Comparison of ENCODE assay signal across 32 cellular contexts in genomic region chr2:25065768-25066167, GRCh38.
"Had no signal": no experiment of that assay in that cellular context is flagged by ENCODE, and none has a peak within 500 bp of the region (broad histone marks: within the 10 kb centered on the region; RNA-seq: fewer than 3 reads in every experiment).

No MANE protein-coding gene starts in this region.

- ATAC-seq: gastroesophageal sphincter; left colon; pancreas; stimulated activated naive B cell treated with anti-CD40 and anti-IgM and Interleukin-4, amounts not matched to agents 10 μg/mL and 1 μg/mL and 100 μg/mL, for 72 hours had no signal

- H3K9me3 ChIP-seq: breast epithelium, gastroesophageal sphincter, pancreas, prostate gland, suprapubic skin had no signal

- H3K4me3 Mint-ChIP-seq: activated naive CD4-positive, alpha-beta T cell treated with anti-CD3 and anti-CD28 coated beads, Interleukin-2, amount 10 ng/mL, durations not matched to agents 7 days and 5 days; immature natural killer cell; mesothelial cell of epicardium; naive B cell; stimulated activated naive B cell treated with anti-CD40 and anti-IgM and Interleukin-4, amounts not matched to agents 10 μg/mL and 1 μg/mL and 100 μg/mL, for 72 hours; T-helper 1 cell treated with Interleukin-12 subunit alpha and Interleukin-12 subunit beta and Interleukin-4 antibody, amounts not matched to agents 30 μg/mL and 1 μg/mL, for 36 hours had no signal

- H3K4me3 ChIP-seq: breast epithelium, gastroesophageal sphincter, pancreas, prostate gland, smooth muscle cell, stomach, suprapubic skin, tibial nerve had no signal

- H3K27me3 ChIP-seq: breast epithelium, gastroesophageal sphincter, pancreas, stomach, suprapubic skin, tibial nerve had no signal

- H3K4me1 Mint-ChIP-seq: activated naive CD4-positive, alpha-beta T cell treated with anti-CD3 and anti-CD28 coated beads, Interleukin-2, amount 10 ng/mL, durations not matched to agents 7 days and 5 days; immature natural killer cell; naive B cell had no signal

- H3K27me3 Mint-ChIP-seq: naive B cell; stimulated activated naive B cell treated with anti-CD40 and anti-IgM and Interleukin-4, amounts not matched to agents 10 μg/mL and 1 μg/mL and 100 μg/mL, for 72 hours had no signal

- H3K27ac Mint-ChIP-seq: activated naive CD4-positive, alpha-beta T cell treated with anti-CD3 and anti-CD28 coated beads, Interleukin-2, amount 10 ng/mL, durations not matched to agents 7 days and 5 days; immature natural killer cell; mesothelial cell of epicardium; stimulated activated naive B cell treated with anti-CD40 and anti-IgM and Interleukin-4, amounts not matched to agents 10 μg/mL and 1 μg/mL and 100 μg/mL, for 72 hours; T-helper 1 cell treated with Interleukin-12 subunit alpha and Interleukin-12 subunit beta and Interleukin-4 antibody, amounts not matched to agents 30 μg/mL and 1 μg/mL, for 36 hours had no signal

- H3K36me3 ChIP-seq: breast epithelium, gastroesophageal sphincter, pancreas, prostate gland, stomach, suprapubic skin, tibial nerve had no signal

- DNase-seq: activated CD4-positive, alpha-beta T cell treated with anti-CD3 and anti-CD28 coated beads for 4 hours; activated CD4-positive, alpha-beta T cell treated with anti-CD3 and anti-CD28 coated beads, Interleukin-2, amount 50 U/mL, for 48 hours; activated CD8-positive, alpha-beta memory T cell treated with anti-CD3 and anti-CD28 coated beads for 24 hours; activated gamma-delta T cell; activated naive CD4-positive, alpha-beta T cell treated with anti-CD3 and anti-CD28 coated beads, Interleukin-2, amount 10 ng/mL, durations not matched to agents 7 days and 5 days; activated T-cell treated with anti-CD3 and anti-CD28 coated beads, Interleukin-2, amount 50 U/mL, for 1 hour; amniotic stem cell; cerebellar nuclear complex; cortex of kidney; immature natural killer cell; kidney; left colon; naive B cell; nucleus accumbens; pancreas; retina; stimulated activated CD4-positive, alpha-beta T cell treated with anti-CD3 and anti-CD28 coated beads, Interleukin-1b, Interleukin-23, amount 100 ng/mL, for 48 hours; stimulated activated CD4-positive, alpha-beta T cell treated with anti-CD3 and anti-CD28 coated beads, Interleukin-4, amount 100 ng/mL, for 4 hours; stimulated activated naive B cell treated with anti-CD40 and anti-IgM and Interleukin-4, amounts not matched to agents 10 μg/mL and 1 μg/mL and 100 μg/mL, for 72 hours; stomach; T-helper 9 cell had no signal

- H3K4me1 ChIP-seq: pancreas, prostate gland had no signal

- H3K27ac ChIP-seq: breast epithelium, gastroesophageal sphincter, pancreas, prostate gland, stomach, suprapubic skin, tibial nerve, VCaP had no signal

- H3K36me3 Mint-ChIP-seq: activated naive CD4-positive, alpha-beta T cell treated with anti-CD3 and anti-CD28 coated beads, Interleukin-2, amount 10 ng/mL, durations not matched to agents 7 days and 5 days; stimulated activated naive B cell treated with anti-CD40 and anti-IgM and Interleukin-4, amounts not matched to agents 10 μg/mL and 1 μg/mL and 100 μg/mL, for 72 hours had no signal

- FAIRE-seq: endothelial cell of umbilical vein, kidney, pancreas, TTC549 had no signal
